10 cellular contexts compared by ENCODE assay signal in the genomic region with DNA sequence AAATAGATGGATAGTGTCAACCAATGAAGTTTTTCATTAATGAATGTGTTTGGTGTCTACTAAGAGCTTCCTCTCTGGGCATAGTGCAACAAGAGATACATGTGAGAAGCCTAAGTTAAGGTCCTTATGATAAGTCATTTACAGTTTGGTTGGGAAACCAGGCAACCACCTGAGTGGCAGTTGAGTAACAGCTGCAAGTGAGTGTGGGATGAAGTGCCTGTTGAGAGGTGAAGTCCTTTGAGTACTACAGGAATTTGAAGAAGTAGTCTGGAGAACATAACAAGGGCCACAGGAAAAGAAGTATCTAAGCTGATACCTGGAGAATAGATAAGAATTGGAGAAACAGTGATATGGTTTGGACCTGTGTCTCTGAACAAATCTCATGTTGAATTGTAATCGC. TPM values are rescaled to one million over a fixed set of nuclear protein-coding genes. Genes with fewer than 3 reads are reported as not detected.
"Had no signal": no experiment of that assay in that cellular context is flagged by ENCODE, and none has a peak within 500 bp of the region (broad histone marks: within the 10 kb centered on the region; RNA-seq: fewer than 3 reads in every experiment).

No MANE protein-coding gene starts in this region.

- FAIRE-seq: HepG2 had no signal

- ATAC-seq: HCT116, HepG2 had no signal

- H3K4me3 ChIP-seq: GM23248, HAP-1 had no signal

- H3K36me3 ChIP-seq: HAP-1 had no signal

- H3K9me3 ChIP-seq: HAP-1 had no signal

- H3K27ac ChIP-seq: GM23248, HL-60 had no signal

- DNase-seq: GM23248, GOT3, H7, HFFc6, KBM-7 had no signal

- H3K4me1 ChIP-seq: HAP-1 had no signal

- H3K9ac ChIP-seq: GM23248 had no signal

- H2AFZ ChIP-seq: GM23248 had no signal

RNA-seq across cellular contexts. Expression of gene FRMPD4, which starts 48.5 kb away (rescaled TPM):
- total RNA-seq: GM23248, HepG2 had no signal
- polyA plus RNA-seq: HepG2, IgD-negative memory B cell had no signal
